9 cellular contexts compared by ENCODE assay signal in genomic region chr9:119370816-119371215, GRCh38. TPM values are rescaled to one million over a fixed set of nuclear protein-coding genes. Genes with fewer than 3 reads are reported as not detected.
A peak's percentile ranks its signal among the peaks of the same experiment; 100 is the strongest.
DNase-seq lines count a peak whose midpoint lies in the region; ATAC-seq, FAIRE-seq and TF ChIP-seq lines count a peak whose summit lies in the region.
"Had no signal": no experiment of that assay in that cellular context is flagged by ENCODE, and none has a peak within 500 bp of the region (broad histone marks: within the 10 kb centered on the region; RNA-seq: fewer than 3 reads in every experiment).

No MANE protein-coding gene starts in this region.

- TF ChIP-seq CTCF in fibroblast of pulmonary artery (IDR thresholded peaks at IDR 0.05; ENCODE audit: low read length, missing control alignments) (no peak), prostate gland (IDR thresholded peaks at IDR 0.05) (no peak)

- no peak overlapping the region for H3K27ac ChIP-seq in prostate gland
- H3K27ac ChIP-seq: 22Rv1 had no signal

- H3K9me3 ChIP-seq in prostate gland, result no peaks in the 10 kb centered on the region

- no peaks in the 10 kb centered on the region for H3K36me3 ChIP-seq in prostate gland

- ATAC-seq in HG03135 (IDR thresholded peaks at IDR 0.05; ENCODE audit: unreplicated experiment), result no peak
- no peak for ATAC-seq in HG03520 (IDR thresholded peaks at IDR 0.05; ENCODE audit: unreplicated experiment)

- no peak for FAIRE-seq in RCC 7860 (lab: Jason Lieb, UNC)

- H3K4me3 ChIP-seq in fibroblast of pulmonary artery (replicated peaks; ENCODE audit: low read depth, low read length) (no peak overlapping the region), prostate gland (no peak overlapping the region)

- DNase-seq in DMS 273 (lab: John Stamatoyannopoulos, UW; ENCODE audit: unreplicated experiment) (peak; percentile 74), DMS 273 treated with DMSO at 0.1 percent for 48 hours (lab: John Stamatoyannopoulos, UW) (no peak), RCC 7860 (ENCODE audit: low spot score) (peak; percentile 21), fibroblast of pulmonary artery (ENCODE audit: low read depth) (peak; percentile 34), prostate gland (ENCODE audit: low spot score) (peak; percentile 7)
- no peak for DNase-seq in activated effector memory CD4-positive, alpha-beta T cell treated with Interleukin-2 at 50 U/mL for 16 hours

- H3K27me3 ChIP-seq in prostate gland (replicated peaks; ENCODE audit: insufficient read depth), result no peaks in the 10 kb centered on the region

- 4% methylated on average over 8 of the region's 8 CpGs for WGBS in prostate gland

- intact Hi-C loops in prostate gland (cut with DNase I), result no loop called here

- TF ChIP-seq POLR2A in prostate gland (IDR thresholded peaks at IDR 0.05), result no peak

- peaks cover 4% of the 10 kb centered on the region for H3K4me1 ChIP-seq in prostate gland (replicated peaks)

RNA-seq across cellular contexts. Expression of gene BRINP1, which starts 1.6 kb away (rescaled TPM):
- total RNA-seq in prostate gland, result 1 to 10 TPM in 1 of 2 donors, under 1 TPM in 1; 0.96 to 8.8 TPM

Comparison
In these comparisons a context has a peak if more than half of its experiments do, and no peak if none do; other contexts are left out.
1. DNase-seq: peak in DMS 273 (single experiment), RCC 7860 (single experiment), fibroblast of pulmonary artery (single experiment) and prostate gland (single experiment); none in DMS 273 treated with DMSO at 0.1 percent for 48 hours (single experiment) and activated effector memory CD4-positive, alpha-beta T cell treated with Interleukin-2 at 50 U/mL for 16 hours (single experiment).